ENCODE assay signal across 21 cellular contexts in the genomic region with DNA sequence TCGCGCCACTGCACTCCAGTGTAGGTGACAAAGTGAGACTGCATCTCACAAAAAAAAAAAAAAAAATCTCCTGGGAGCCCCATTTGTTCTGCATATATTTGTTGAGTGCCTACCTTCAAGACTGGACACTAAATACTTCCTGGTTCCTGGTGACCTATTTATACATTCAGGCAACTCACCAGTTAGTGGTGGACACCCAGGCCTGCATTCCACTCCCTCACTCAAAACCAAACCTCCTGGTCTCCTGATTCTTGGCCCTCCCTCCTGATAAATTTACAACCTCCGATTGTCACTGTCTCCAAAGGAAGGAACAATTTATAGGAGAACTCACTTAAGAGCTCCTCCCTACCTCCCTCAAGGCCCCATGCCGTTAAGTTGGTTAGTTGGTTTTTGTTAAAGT. TPM values are rescaled to one million over a fixed set of nuclear protein-coding genes. Genes with fewer than 3 reads are reported as not detected.
DNase-seq lines count a peak whose midpoint lies in the region; TF ChIP-seq lines count a peak whose summit lies in the region.
"Had no signal": no experiment of that assay in that cellular context is flagged by ENCODE, and none has a peak within 500 bp of the region (broad histone marks: within the 10 kb centered on the region; RNA-seq: fewer than 3 reads in every experiment).

No MANE protein-coding gene starts in this region.

- H3K4me3 ChIP-seq in Karpas-422 (ENCODE audit: low read length) (no peak overlapping the region), fibroblast of mammary gland (ENCODE audit: control insufficient read depth, low read depth, low read length) (no peak overlapping the region)
- H3K4me3 ChIP-seq: heart left ventricle, pancreas, sigmoid colon had no signal

- H3K27me3 Mint-ChIP-seq in osteocyte (ENCODE audit: unreplicated experiment), result no peaks in the 10 kb centered on the region
- H3K27me3 Mint-ChIP-seq: stimulated activated memory B cell treated with anti-CD40 and anti-IgM and Interleukin-4, amounts not matched to agents 10 μg/mL and 1 μg/mL and 100 μg/mL, for 72 hours had no signal

- H3K27ac ChIP-seq in Karpas-422 (ENCODE audit: low read length), result no peak overlapping the region
- H3K27ac ChIP-seq: heart left ventricle, pancreas, sigmoid colon had no signal

- H3K36me3 Mint-ChIP-seq in osteocyte (ENCODE audit: unreplicated experiment), result no peaks in the 10 kb centered on the region

- peak; percentile 76 for DNase-seq in Caki2 (ENCODE audit: low read depth)
- DNase-seq in Karpas-422, result no peak
- peak; percentile 17 for DNase-seq in fibroblast of mammary gland (ENCODE audit: low read depth)
- DNase-seq in osteocyte (ENCODE audit: extremely low spot score, unreplicated experiment), result no peak
- DNase-seq in epidermal melanocyte (ENCODE audit: insufficient read length, low spot score), result no peak
- DNase-seq in NCI-H1930 (lab: John Stamatoyannopoulos, UW), result no peak
- no peak for DNase-seq in DMS153 (lab: John Stamatoyannopoulos, UW)
- DNase-seq in stimulated activated CD4-positive, alpha-beta T cell treated with anti-CD3 and anti-CD28 coated beads, Interleukin-15, amount 100 ng/mL, for 24 hours, result no peak
- DNase-seq: activated CD4-positive, CD25-positive, alpha-beta regulatory T cell treated with anti-CD3 and anti-CD28 coated beads, Interleukin-2, amount 50 U/mL, for 72 hours; activated CD8-positive, alpha-beta T cell treated with anti-CD3 and anti-CD28 coated beads, Interleukin-2, amount 10 ng/mL, durations not matched to agents 7 days and 5 days; activated T-cell treated with anti-CD3 and anti-CD28 coated beads, Interleukin-2, amount 50 U/mL, for 1 hour; HCEC 1CT; heart left ventricle; NCI-H1694; NCI-H748 treated with DMSO at 0.1 percent for 48 hours; pancreas; Right ventricle myocardium superior; sigmoid colon; stimulated activated CD4-positive, alpha-beta T cell treated with anti-CD3 and anti-CD28 coated beads, Interleukin-1b, Interleukin-23, amount 100 ng/mL, for 48 hours had no signal

- peaks cover 10% of the 10 kb centered on the region for H4K20me1 ChIP-seq in Karpas-422 (ENCODE audit: insufficient read depth, low read depth, low read length)

- H3K9me3 ChIP-seq in Karpas-422 (ENCODE audit: low read length), result no peaks in the 10 kb centered on the region
- H3K9me3 ChIP-seq: heart left ventricle, pancreas, sigmoid colon had no signal

- H3K9me3 Mint-ChIP-seq in osteocyte (ENCODE audit: unreplicated experiment), result no peaks in the 10 kb centered on the region
- H3K9me3 Mint-ChIP-seq: activated naive CD4-positive, alpha-beta T cell treated with anti-CD3 and anti-CD28 coated beads, Interleukin-2, amount 50 U/mL, for 72 hours; stimulated activated memory B cell treated with anti-CD40 and anti-IgM and Interleukin-4, amounts not matched to agents 10 μg/mL and 1 μg/mL and 100 μg/mL, for 72 hours had no signal

- peak overlapping the region; percentile 14 for H3K4me3 Mint-ChIP-seq in osteocyte (ENCODE audit: unreplicated experiment)
- H3K4me3 Mint-ChIP-seq: activated CD8-positive, alpha-beta T cell treated with anti-CD3 and anti-CD28 coated beads, Interleukin-2, amount 10 ng/mL, durations not matched to agents 7 days and 5 days; stimulated activated memory B cell treated with anti-CD40 and anti-IgM and Interleukin-4, amounts not matched to agents 10 μg/mL and 1 μg/mL and 100 μg/mL, for 72 hours had no signal

- H3K79me2 ChIP-seq in Karpas-422 (ENCODE audit: low read length), result peaks cover 78% of the 10 kb centered on the region

- TF ChIP-seq CTCF in fibroblast of mammary gland (conservative IDR thresholded peaks at IDR 0.05; ENCODE audit: control insufficient read depth, insufficient read depth, low read depth, low read length) (no peak), osteocyte (IDR thresholded peaks at IDR 0.05) (no peak)

- H3K4me2 ChIP-seq in Karpas-422 (ENCODE audit: low read depth, low read length, poor library complexity, severe bottlenecking), result peak overlapping the region; percentile 92

- H3K27me3 ChIP-seq in Karpas-422 (ENCODE audit: low read length), result no peaks in the 10 kb centered on the region
- H3K27me3 ChIP-seq: heart left ventricle, pancreas, sigmoid colon had no signal

- no peaks in the 10 kb centered on the region for H3K9me2 ChIP-seq in Karpas-422 (replicated peaks; ENCODE audit: insufficient read depth, low read length)

- no peak overlapping the region for H2AFZ ChIP-seq in Karpas-422 (ENCODE audit: low read length)

- no peak overlapping the region for H3K9ac ChIP-seq in Karpas-422 (ENCODE audit: low read length)

- peak overlapping the region; percentile 47 for H3K27ac Mint-ChIP-seq in osteocyte (ENCODE audit: unreplicated experiment)
- H3K27ac Mint-ChIP-seq: activated CD8-positive, alpha-beta T cell treated with anti-CD3 and anti-CD28 coated beads, Interleukin-2, amount 10 ng/mL, durations not matched to agents 7 days and 5 days; activated naive CD4-positive, alpha-beta T cell treated with anti-CD3 and anti-CD28 coated beads, Interleukin-2, amount 50 U/mL, for 72 hours; stimulated activated memory B cell treated with anti-CD40 and anti-IgM and Interleukin-4, amounts not matched to agents 10 μg/mL and 1 μg/mL and 100 μg/mL, for 72 hours had no signal

- H3K36me3 ChIP-seq in Karpas-422 (ENCODE audit: insufficient read depth, low read length), result peaks cover 5% of the 10 kb centered on the region; the same call in 1 of the 2 replicates
- H3K36me3 ChIP-seq: heart left ventricle, pancreas, sigmoid colon had no signal

- peaks cover 35% of the 10 kb centered on the region for H3K4me1 ChIP-seq in Karpas-422 (ENCODE audit: low read length)

- H3K4me1 Mint-ChIP-seq in osteocyte (ENCODE audit: unreplicated experiment), result peaks cover 50% of the 10 kb centered on the region

- in situ Hi-C loops in Caki2 (cut with HindIII; ENCODE audit: low pct_unique_long_range_greater_than_20kb, low sequenced_read_pairs), result no loop called here

RNA-seq across cellular contexts. Expression of a gene that starts 3.1 kb away (rescaled TPM):
- 54.8 and 56.8 TPM in 2 replicates for total RNA-seq in Caki2 (2014; rRNA removed; shearing (Covaris generic); ENCODE audit: low replicate concordance)
- 31.2 and 40.9 TPM in 2 replicates for total RNA-seq in Karpas-422 (2014; rRNA removed; shearing (Covaris generic); ENCODE audit: low replicate concordance)
- total RNA-seq in osteocyte, result 47.8 and 51.8 TPM in 2 replicates

RNA-seq across cellular contexts. Expression of a gene that starts 10.0 kb away (rescaled TPM):
- total RNA-seq in Caki2 (2014; rRNA removed; shearing (Covaris generic); ENCODE audit: low replicate concordance), result 20.0 and 40.9 TPM in 2 replicates
- total RNA-seq in Karpas-422 (2014; rRNA removed; shearing (Covaris generic); ENCODE audit: low replicate concordance), result 14.3 and 18.9 TPM in 2 replicates
- total RNA-seq in osteocyte, result 37.1 and 39.7 TPM in 2 replicates

Comparison
In these comparisons a context has a peak if more than half of its experiments do, and no peak if none do; other contexts are left out.
1. DNase-seq: peak in Caki2 (single experiment) and fibroblast of mammary gland (single experiment); none in Karpas-422 (single experiment), osteocyte (single experiment), epidermal melanocyte (single experiment), NCI-H1930 (0 of 2), DMS153 (single experiment) and stimulated activated CD4-positive, alpha-beta T cell treated with anti-CD3 and anti-CD28 coated beads, Interleukin-15, amount 100 ng/mL, for 24 hours (single experiment).